Comparison of ENCODE assay signal across 11 cellular contexts in the genomic region with DNA sequence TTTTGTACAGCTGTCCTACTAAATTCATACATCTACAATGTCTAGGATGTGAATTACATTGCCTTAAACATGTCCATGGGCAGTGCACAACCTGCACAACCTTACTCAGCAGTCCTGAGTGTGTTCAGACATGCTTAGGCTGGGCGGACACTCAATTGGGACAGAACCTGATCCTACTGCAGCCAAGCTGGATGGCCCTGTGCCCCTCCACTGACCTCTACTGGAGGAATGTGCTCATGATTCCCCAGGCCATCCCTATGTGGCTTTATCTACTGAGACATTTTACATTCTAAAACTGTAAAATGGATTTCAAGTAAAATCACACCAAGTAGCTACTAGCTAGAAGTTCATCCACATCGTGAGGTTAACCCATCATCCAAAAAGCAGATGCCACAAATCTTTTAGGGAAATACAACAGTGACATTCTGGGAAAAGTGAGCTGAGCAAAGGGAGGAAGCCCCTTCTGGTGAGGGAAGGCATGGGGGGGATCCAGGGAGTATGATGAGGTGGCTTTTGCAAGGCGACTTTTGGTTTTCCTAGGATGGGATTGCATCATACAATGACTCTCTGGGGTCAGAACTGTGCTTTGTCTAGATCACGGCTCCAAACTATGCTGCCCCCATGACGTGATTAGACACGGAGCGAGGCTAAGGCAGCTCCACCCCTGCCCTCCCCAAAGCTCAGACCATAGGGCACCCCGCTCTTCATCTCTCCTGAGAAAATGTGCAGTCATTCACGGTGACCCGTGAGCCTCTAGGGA.
DNase-seq lines count a peak whose midpoint lies in the region; TF ChIP-seq lines count a peak whose summit lies in the region.
"Had no signal": no experiment of that assay in that cellular context is flagged by ENCODE, and none has a peak within 500 bp of the region (broad histone marks: within the 10 kb centered on the region; RNA-seq: fewer than 3 reads in every experiment).

No MANE protein-coding gene starts in this region.

- no peak overlapping the region for H3K27ac ChIP-seq in neural progenitor cell
- H3K27ac ChIP-seq: ascending aorta had no signal

- H3K9ac ChIP-seq in Loucy (ENCODE audit: low read depth, low read length, poor library complexity, severe bottlenecking) (no peak overlapping the region), neural progenitor cell (no peak overlapping the region)

- H3K4me3 Mint-ChIP-seq in neural progenitor cell (no peak overlapping the region), Calu3 (ENCODE audit: low read depth, unreplicated experiment) (no peak overlapping the region), CD14-positive monocyte (no peak overlapping the region)

- H3K4me3 ChIP-seq in Loucy (ENCODE audit: low read length, poor library complexity, severe bottlenecking) (no peak overlapping the region), choroid plexus epithelial cell (ENCODE audit: low read depth, low read length) (no peak overlapping the region), neural progenitor cell (no peak overlapping the region)
- H3K4me3 ChIP-seq: ascending aorta had no signal

- H3K27ac Mint-ChIP-seq in neural progenitor cell (no peak overlapping the region), Calu3 (ENCODE audit: unreplicated experiment) (no peak overlapping the region), CD14-positive monocyte (no peak overlapping the region)

- H3K9me2 ChIP-seq in Loucy (replicated peaks; ENCODE audit: low read depth, low read length), result no peaks in the 10 kb centered on the region

- H3K4me1 Mint-ChIP-seq in neural progenitor cell (no peaks in the 10 kb centered on the region), Calu3 (ENCODE audit: low read depth, unreplicated experiment) (no peaks in the 10 kb centered on the region), CD14-positive monocyte (no peaks in the 10 kb centered on the region)

- DNase-seq in DMS53 (lab: John Stamatoyannopoulos, UW), result peak; percentile 28
- no peak for DNase-seq in DMS53 treated with DMSO at 0.1 percent for 48 hours (lab: John Stamatoyannopoulos, UW; ENCODE audit: unreplicated experiment)
- DNase-seq in choroid plexus epithelial cell (ENCODE audit: low read depth), result peak; percentile 8
- DNase-seq in neural progenitor cell (ENCODE audit: low spot score), result peak; percentile 38
- no peak for DNase-seq in occipital lobe (lab: John Stamatoyannopoulos, UW)
- DNase-seq in Calu3, result no peak
- no peak for DNase-seq in CD14-positive monocyte (ENCODE audit: low spot score)
- DNase-seq: NCI-H2227 treated with DMSO at 0.1 percent for 48 hours; stimulated activated naive CD4-positive, alpha-beta T cell had no signal

- no peaks in the 10 kb centered on the region for H3F3A ChIP-seq in Loucy (ENCODE audit: low read depth)
- no peaks in the 10 kb centered on the region for H3F3A ChIP-seq in neural progenitor cell (ENCODE audit: low read depth)

- H3K9me3 ChIP-seq in Loucy (ENCODE audit: insufficient read depth, low read depth, low read length), result no peaks in the 10 kb centered on the region
- H3K9me3 ChIP-seq in neural progenitor cell (ENCODE audit: low read depth), result no peaks in the 10 kb centered on the region
- H3K9me3 ChIP-seq: ascending aorta had no signal

- peaks cover 2% of the 10 kb centered on the region for H3K27me3 Mint-ChIP-seq in neural progenitor cell (ENCODE audit: insufficient read depth, low read depth)
- H3K27me3 Mint-ChIP-seq in Calu3 (ENCODE audit: unreplicated experiment), result no peaks in the 10 kb centered on the region
- H3K27me3 Mint-ChIP-seq in CD14-positive monocyte (ENCODE audit: low read depth in 3 of 3), result no peaks in the 10 kb centered on the region

- H3K4me2 ChIP-seq in Loucy (ENCODE audit: low read depth, low read length, poor library complexity, severe bottlenecking) (no peak overlapping the region), neural progenitor cell (no peak overlapping the region)

- H3K4me1 ChIP-seq in Loucy (ENCODE audit: insufficient read depth, low read length, poor library complexity, severe bottlenecking) (no peaks in the 10 kb centered on the region), neural progenitor cell (no peaks in the 10 kb centered on the region)
- H3K4me1 ChIP-seq: ascending aorta had no signal

- no peaks in the 10 kb centered on the region for H3K79me2 ChIP-seq in Loucy (ENCODE audit: insufficient read depth, low read length)
- no peaks in the 10 kb centered on the region for H3K79me2 ChIP-seq in neural progenitor cell (ENCODE audit: low read depth)

- H3K36me3 ChIP-seq in Loucy (ENCODE audit: insufficient read depth, low read length) (no peaks in the 10 kb centered on the region), neural progenitor cell (no peaks in the 10 kb centered on the region)
- H3K36me3 ChIP-seq: ascending aorta had no signal

- peak; percentile 52 for TF ChIP-seq CTCF in Loucy (conservative IDR thresholded peaks at IDR 0.05; ENCODE audit: low read length)
- peak; percentile 43 for TF ChIP-seq CTCF in choroid plexus epithelial cell (conservative IDR thresholded peaks at IDR 0.05; ENCODE audit: low read depth, low read length)
- TF ChIP-seq CTCF in neural progenitor cell (IDR thresholded peaks at IDR 0.05), result peak; percentile 70
- TF ChIP-seq CTCF in Calu3 (IDR thresholded peaks at IDR 0.05; ENCODE audit: unreplicated experiment), result no peak
- no peak for TF ChIP-seq CTCF in CD14-positive monocyte (IDR thresholded peaks at IDR 0.05)

- H2AFZ ChIP-seq in Loucy (ENCODE audit: low read length), result no peak overlapping the region
- peak overlapping the region; percentile 50 for H2AFZ ChIP-seq in neural progenitor cell (replicated peaks)

- no peaks in the 10 kb centered on the region for H4K20me1 ChIP-seq in Loucy (ENCODE audit: insufficient read depth, low read length, poor library complexity, severe bottlenecking)
- H4K20me1 ChIP-seq in neural progenitor cell (ENCODE audit: low read depth), result no peaks in the 10 kb centered on the region

- CTCF ChIA-PET in Calu3 (lab: Charles Lee), result interaction anchor here (1.2 kb wide), 1 partner anchor 247 kb away, joined by 3 read pairs; no protein-coding TSS in a partner anchor

- no peaks in the 10 kb centered on the region for H3K36me3 Mint-ChIP-seq in neural progenitor cell
- H3K36me3 Mint-ChIP-seq in Calu3 (ENCODE audit: insufficient read depth, unreplicated experiment), result no peaks in the 10 kb centered on the region
- H3K36me3 Mint-ChIP-seq in CD14-positive monocyte, result no peaks in the 10 kb centered on the region

- BruUV-seq in Calu3 (replicated peaks; lab: Mats Ljungman, UMichigan), result no TSS peak

- intact Hi-C loops in Calu3 (cut with micrococcal nuclease; ENCODE audit: unreplicated experiment) (no loop called here), CD14-positive monocyte (cut with micrococcal nuclease) (no loop called here)

- peaks cover 2% of the 10 kb centered on the region for H3K9me3 Mint-ChIP-seq in neural progenitor cell
- H3K9me3 Mint-ChIP-seq in Calu3 (ENCODE audit: low read depth, unreplicated experiment), result peaks cover 17% of the 10 kb centered on the region
- H3K9me3 Mint-ChIP-seq in CD14-positive monocyte, result peaks cover 1 to 12% (median 4%) of the 10 kb centered on the region in 7 donors

- H3K27me3 ChIP-seq in Loucy (ENCODE audit: insufficient read depth, low read length, poor library complexity, severe bottlenecking), result no peaks in the 10 kb centered on the region
- H3K27me3 ChIP-seq in neural progenitor cell, result no peaks in the 10 kb centered on the region
- H3K27me3 ChIP-seq: ascending aorta had no signal

Comparison
In these comparisons a context has a peak if more than half of its experiments do, and no peak if none do; other contexts are left out.
1. DNase-seq: peak in DMS53 (single experiment), choroid plexus epithelial cell (single experiment) and neural progenitor cell (single experiment); none in DMS53 treated with DMSO at 0.1 percent for 48 hours (single experiment), occipital lobe (single experiment), Calu3 (single experiment) and CD14-positive monocyte (single experiment).
2. CTCF ChIP-seq: peak in Loucy (single experiment), choroid plexus epithelial cell (single experiment) and neural progenitor cell (single experiment); none in Calu3 (single experiment) and CD14-positive monocyte (single experiment).